8 cellular contexts compared by ENCODE assay signal in genomic region chr1:220272047-220272840, GRCh38. TPM values are rescaled to one million over a fixed set of nuclear protein-coding genes. Genes with fewer than 3 reads are reported as not detected.
DNase-seq lines count a peak whose midpoint lies in the region; ATAC-seq, FAIRE-seq and TF ChIP-seq lines count a peak whose summit lies in the region.

A gene with protein sequence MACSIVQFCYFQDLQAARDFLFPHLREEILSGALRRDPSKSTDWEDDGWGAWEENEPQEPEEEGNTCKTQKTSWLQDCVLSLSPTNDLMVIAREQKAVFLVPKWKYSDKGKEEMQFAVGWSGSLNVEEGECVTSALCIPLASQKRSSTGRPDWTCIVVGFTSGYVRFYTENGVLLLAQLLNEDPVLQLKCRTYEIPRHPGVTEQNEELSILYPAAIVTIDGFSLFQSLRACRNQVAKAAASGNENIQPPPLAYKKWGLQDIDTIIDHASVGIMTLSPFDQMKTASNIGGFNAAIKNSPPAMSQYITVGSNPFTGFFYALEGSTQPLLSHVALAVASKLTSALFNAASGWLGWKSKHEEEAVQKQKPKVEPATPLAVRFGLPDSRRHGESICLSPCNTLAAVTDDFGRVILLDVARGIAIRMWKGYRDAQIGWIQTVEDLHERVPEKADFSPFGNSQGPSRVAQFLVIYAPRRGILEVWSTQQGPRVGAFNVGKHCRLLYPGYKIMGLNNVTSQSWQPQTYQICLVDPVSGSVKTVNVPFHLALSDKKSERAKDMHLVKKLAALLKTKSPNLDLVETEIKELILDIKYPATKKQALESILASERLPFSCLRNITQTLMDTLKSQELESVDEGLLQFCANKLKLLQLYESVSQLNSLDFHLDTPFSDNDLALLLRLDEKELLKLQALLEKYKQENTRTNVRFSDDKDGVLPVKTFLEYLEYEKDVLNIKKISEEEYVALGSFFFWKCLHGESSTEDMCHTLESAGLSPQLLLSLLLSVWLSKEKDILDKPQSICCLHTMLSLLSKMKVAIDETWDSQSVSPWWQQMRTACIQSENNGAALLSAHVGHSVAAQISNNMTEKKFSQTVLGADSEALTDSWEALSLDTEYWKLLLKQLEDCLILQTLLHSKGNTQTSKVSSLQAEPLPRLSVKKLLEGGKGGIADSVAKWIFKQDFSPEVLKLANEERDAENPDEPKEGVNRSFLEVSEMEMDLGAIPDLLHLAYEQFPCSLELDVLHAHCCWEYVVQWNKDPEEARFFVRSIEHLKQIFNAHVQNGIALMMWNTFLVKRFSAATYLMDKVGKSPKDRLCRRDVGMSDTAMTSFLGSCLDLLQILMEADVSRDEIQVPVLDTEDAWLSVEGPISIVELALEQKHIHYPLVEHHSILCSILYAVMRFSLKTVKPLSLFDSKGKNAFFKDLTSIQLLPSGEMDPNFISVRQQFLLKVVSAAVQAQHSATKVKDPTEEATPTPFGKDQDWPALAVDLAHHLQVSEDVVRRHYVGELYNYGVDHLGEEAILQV (N-terminal part only) (minus strand): TSS chr1:220272453. CDS start chr1:220272337, 116 bp downstream.

- H3K79me2 ChIP-seq in keratinocyte (ENCODE audit: control insufficient read depth, insufficient read depth, low read length): peaks cover 45% of the 10 kb centered on the region

- peak; percentile 51 for FAIRE-seq in keratinocyte (lab: Jason Lieb, UNC)

- H3K4me3 ChIP-seq in AG10803 (ENCODE audit: low read length) (peak within 1 kb of the TSS; percentile 96), keratinocyte (ENCODE audit: control insufficient read depth in 2 of 3, extremely low read depth in 1 of 3, insufficient read depth in 2 of 3, low read depth in 1 of 3, low read length in 3 of 3) (peak within 1 kb of the TSS; percentile 84 to 96 (median 91))

- peaks cover 19% of the 10 kb centered on the region for H3K4me1 ChIP-seq in keratinocyte (ENCODE audit: control insufficient read depth, extremely low read depth, insufficient read depth, low read length)

- TF ChIP-seq CTCF in AG10803 (conservative IDR thresholded peaks at IDR 0.05; ENCODE audit: low read length) (peak; percentile 12; the same call in 1 of the 2 replicates), keratinocyte (optimal IDR thresholded peaks at IDR 0.05 in 1 of 3, IDR thresholded peaks at IDR 0.05 in 1 of 3, conservative IDR thresholded peaks at IDR 0.05 in 1 of 3; ENCODE audit: extremely low read depth in 1 of 3, insufficient read depth in 2 of 3, low read length in 3 of 3) (no peak)

- H3K36me3 ChIP-seq in keratinocyte (ENCODE audit: control insufficient read depth in 2 of 2, extremely low read depth in 1 of 2, insufficient read depth in 2 of 2, low read length in 2 of 2): peaks cover 5 to 7% of the 10 kb centered on the region in 2 experiments

- H3K9me3 ChIP-seq in keratinocyte (ENCODE audit: control insufficient read depth, low read depth, low read length): no peaks in the 10 kb centered on the region

- H3K27ac ChIP-seq in keratinocyte (ENCODE audit: control insufficient read depth, insufficient read depth, low read length): peak within 1 kb of the TSS; percentile 82

- peak within 1 kb of the TSS; percentile 85 for H3K4me2 ChIP-seq in keratinocyte (ENCODE audit: control insufficient read depth, extremely low read depth, insufficient read depth, low read depth, low read length)

- H4K20me1 ChIP-seq in keratinocyte (ENCODE audit: control insufficient read depth, extremely low read depth, insufficient read depth, low read length): no peaks in the 10 kb centered on the region

- H3K27me3 ChIP-seq in keratinocyte (ENCODE audit: control insufficient read depth, extremely low read depth, insufficient read depth, low read length): no peaks in the 10 kb centered on the region

- dilution Hi-C loops in keratinocyte (cut with MboI; ENCODE audit: extremely low pct_ligation_motif_present, low sequenced_read_pairs): no loop called here

- no peaks in the 10 kb centered on the region for H3K9me1 ChIP-seq in keratinocyte (ENCODE audit: control insufficient read depth, extremely low read depth, insufficient read depth, low read length)

- H2AFZ ChIP-seq in keratinocyte (ENCODE audit: control insufficient read depth, low read length): peak within 1 kb of the TSS; percentile 82

- H3K9ac ChIP-seq in keratinocyte (ENCODE audit: control insufficient read depth, extremely low read depth, insufficient read depth, low read length): peak within 1 kb of the TSS; percentile 91

- ATAC-seq in GM19035 (IDR thresholded peaks at IDR 0.05; ENCODE audit: unreplicated experiment) (peak; percentile 96), HG03342 (IDR thresholded peaks at IDR 0.05; ENCODE audit: unreplicated experiment) (peak; percentile 98)

- DNase-seq in AG10803 (ENCODE audit: low read depth): peak; percentile 90
- DNase-seq in NCI-H345 treated with DMSO at 0.1 percent for 48 hours (lab: John Stamatoyannopoulos, UW; ENCODE audit: unreplicated experiment): peak; percentile 97
- DNase-seq in activated CD4-positive, CD25-positive, alpha-beta regulatory T cell (lab: John Stamatoyannopoulos, UW): peak; percentile 92 to 97 (median 94)
- peak; percentile 34 to 72 for DNase-seq in cerebellar nuclear complex (lab: John Stamatoyannopoulos, UW)
- peak; percentile 69 for DNase-seq in keratinocyte (ENCODE audit: low read depth, low spot score)
- peak; percentile 93 for DNase-seq in stimulated activated CD4-positive, alpha-beta T cell treated with anti-CD3 and anti-CD28 coated beads, Interleukin-15, amount 100 ng/mL, for 1 hour (ENCODE audit: low read depth in 1 of 2, low spot score in 1 of 2)

RNA-seq across cellular contexts. Expression of the gene that starts here (rescaled TPM):
- 23.3 to 44.4 TPM (median 43.8 TPM) in 3 replicates for polyA plus RNA-seq in keratinocyte
- 10.7 TPM for polyA plus RNA-seq in keratinocyte (2011; ENCODE audit: low read depth)
- 11.8 and 28.3 TPM in 2 replicates for polyA plus RNA-seq in keratinocyte (2011; cell fraction: cytosol; rRNA removed)
- 56.6 and 64.5 TPM in 2 replicates for polyA plus RNA-seq in keratinocyte (2011; cell fraction: nucleus; rRNA removed)
- 12.9 and 25.0 TPM in 2 replicates for polyA plus RNA-seq in keratinocyte (2012; ENCODE audit: low replicate concordance)
- polyA minus RNA-seq in keratinocyte: 35.6 to 159 TPM (median 115 TPM) in 3 replicates
- polyA minus RNA-seq in keratinocyte (2011; cell fraction: cytosol; rRNA and poly(A)+ RNA removed): 22.8 TPM
- 37.8 and 125 TPM in 2 replicates for polyA minus RNA-seq in keratinocyte (2011; cell fraction: nucleus; rRNA and poly(A)+ RNA removed)

Comparison
In these comparisons a context has a peak if more than half of its experiments do, and no peak if none do; other contexts are left out.
1. Peak in every context shown above with its lines: DNase-seq, ATAC-seq, H3K4me3 ChIP-seq and H3K27ac ChIP-seq.